8 cellular contexts compared by ENCODE assay signal in the genomic region with DNA sequence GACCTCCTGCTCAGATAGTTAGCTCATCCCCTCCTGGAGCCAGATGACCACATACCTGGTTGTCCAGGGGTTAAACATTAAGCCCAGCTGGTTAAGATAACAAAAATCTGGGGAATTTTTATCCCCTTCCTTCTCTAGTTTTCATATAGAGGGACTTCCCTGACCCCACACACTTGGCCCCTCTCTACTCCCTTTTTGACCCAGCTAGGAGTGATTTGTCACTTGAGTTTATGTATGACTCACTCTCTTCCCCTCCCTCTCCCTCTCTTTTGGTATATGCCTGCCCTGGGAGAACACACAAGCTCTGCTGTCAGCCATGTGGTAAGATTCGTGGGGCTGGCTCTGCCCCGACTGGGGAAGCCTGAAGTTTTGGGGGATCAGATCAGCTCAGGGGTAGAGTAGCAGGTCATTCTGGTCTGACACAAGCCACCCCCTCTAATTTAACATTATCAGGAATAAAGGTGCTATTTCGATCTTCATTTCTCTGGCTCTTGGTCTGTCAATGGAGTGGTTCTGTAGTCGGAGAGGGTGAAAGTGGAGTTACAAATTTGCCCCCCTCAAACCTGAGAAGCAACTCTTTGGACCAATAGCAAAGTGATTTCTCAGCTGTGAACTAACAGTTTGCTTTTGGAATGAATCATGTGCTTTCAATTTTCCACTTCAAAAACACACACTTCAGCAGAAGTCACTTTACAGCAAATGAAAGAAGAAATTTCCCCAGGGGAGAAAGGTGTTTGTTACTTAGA.
DNase-seq lines count a peak whose midpoint lies in the region; ATAC-seq and TF ChIP-seq lines count a peak whose summit lies in the region.

No MANE protein-coding gene starts in this region.

- ATAC-seq in GM18499 (IDR thresholded peaks at IDR 0.05; ENCODE audit: insufficient read depth, unreplicated experiment): peak; percentile 48
- ATAC-seq in GM21526 (IDR thresholded peaks at IDR 0.05; ENCODE audit: low FRiP score, unreplicated experiment): peak; percentile 45

- H3K4me2 ChIP-seq in hepatocyte: no peak overlapping the region

- no peaks in the 10 kb centered on the region for H3K9me3 ChIP-seq in hepatocyte (ENCODE audit: low read depth)

- no peak overlapping the region for H3K4me3 ChIP-seq in hepatocyte

- TF ChIP-seq CTCF in hepatocyte (IDR thresholded peaks at IDR 0.05; ENCODE audit: poor library complexity): no peak

- H3K27me3 ChIP-seq in hepatocyte: no peaks in the 10 kb centered on the region

- 51% methylated on average over 4 of the region's 4 CpGs for WGBS in hepatocyte (ENCODE audit: low lambda C conversion rate, missing lambda C conversion rate)

- no peaks in the 10 kb centered on the region for H4K20me1 ChIP-seq in hepatocyte (ENCODE audit: insufficient read depth, poor library complexity, severe bottlenecking)

- H3K27ac ChIP-seq in hepatocyte: no peak overlapping the region

- DNase-seq in HK-2 (ENCODE audit: unreplicated experiment) (peak; percentile 52), hepatocyte (ENCODE audit: low spot score) (peak; percentile 56), NCI-H1092 treated with DMSO at 0.1 percent for 48 hours (lab: John Stamatoyannopoulos, UW) (no peak), amniotic stem cell (lab: John Stamatoyannopoulos, UW) (no peak), activated gamma-delta T cell (lab: John Stamatoyannopoulos, UW) (no peak)
- no peak for DNase-seq in activated effector memory CD4-positive, alpha-beta T cell treated with anti-CD3 and anti-CD28 coated beads, Interleukin-2, amount 50 U/mL, for 16 hours

- no peaks in the 10 kb centered on the region for H3K36me3 ChIP-seq in hepatocyte (replicated peaks; ENCODE audit: insufficient read depth, low read depth)

- H2AFZ ChIP-seq in hepatocyte: no peak overlapping the region

- H3K4me1 ChIP-seq in hepatocyte (ENCODE audit: insufficient read depth): peaks cover 4% of the 10 kb centered on the region

- H3K9me2 ChIP-seq in hepatocyte (replicated peaks; ENCODE audit: insufficient read depth): no peaks in the 10 kb centered on the region

- H3K79me2 ChIP-seq in hepatocyte: no peaks in the 10 kb centered on the region

Comparison
In these comparisons a context has a peak if more than half of its experiments do, and no peak if none do; other contexts are left out.
1. DNase-seq: peak in HK-2 (single experiment) and hepatocyte (single experiment); none in activated effector memory CD4-positive, alpha-beta T cell treated with anti-CD3 and anti-CD28 coated beads, Interleukin-2, amount 50 U/mL, for 16 hours (single experiment), NCI-H1092 treated with DMSO at 0.1 percent for 48 hours (single experiment), amniotic stem cell (single experiment) and activated gamma-delta T cell (single experiment).